Comparison of ENCODE assay signal across 8 cellular contexts in the genomic region with DNA sequence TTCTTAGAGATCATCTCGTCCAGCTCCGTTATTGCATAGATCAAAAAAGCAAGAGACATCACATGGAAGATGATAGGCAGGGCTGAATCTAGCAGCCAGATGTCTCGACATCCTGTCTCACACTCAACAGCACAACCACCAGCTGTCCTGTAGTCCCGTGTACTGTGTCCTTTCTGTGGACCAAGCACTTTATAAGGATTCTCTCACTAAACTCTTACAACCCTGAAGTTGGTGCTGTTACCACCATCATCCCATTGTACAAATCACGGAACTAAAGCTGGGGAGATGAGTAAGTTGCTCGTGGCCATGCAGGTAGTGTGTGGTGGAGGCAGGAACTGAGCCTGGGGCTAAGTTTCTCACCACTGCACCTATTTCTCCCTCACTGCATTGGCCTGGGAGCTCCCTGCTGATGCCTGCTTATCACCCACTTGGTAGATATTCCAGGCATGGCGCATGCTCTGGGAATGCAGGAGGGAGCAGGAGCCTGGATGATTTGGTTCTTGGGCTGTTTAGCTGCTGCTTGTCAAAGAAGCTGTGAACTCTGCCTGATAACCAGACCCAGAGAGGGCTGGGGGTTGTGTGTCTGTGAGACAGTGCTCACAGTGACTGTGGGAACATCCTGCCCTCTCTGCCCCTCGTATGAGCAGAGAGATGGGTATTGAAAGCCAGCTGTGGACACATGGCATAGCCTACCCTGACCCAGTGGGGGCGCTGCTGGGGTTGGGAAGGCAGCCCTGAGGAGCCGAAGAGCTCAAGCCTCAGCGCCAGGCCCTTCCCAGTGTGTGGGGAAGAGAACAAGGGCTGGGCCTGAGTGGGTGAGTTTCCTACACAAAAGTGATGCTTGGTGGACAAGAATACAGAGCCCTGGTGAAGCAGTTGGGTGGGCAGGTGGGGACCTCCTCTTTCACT. TPM values are rescaled to one million over a fixed set of nuclear protein-coding genes. Genes with fewer than 3 reads are reported as not detected.
DNase-seq lines count a peak whose midpoint lies in the region; ATAC-seq and TF ChIP-seq lines count a peak whose summit lies in the region.

No MANE protein-coding gene starts in this region.

- H3K27ac ChIP-seq in Panc1 (ENCODE audit: low read length) (no peak overlapping the region), left ventricle myocardium inferior (replicated peaks) (peak overlapping the region; percentile 51)

- intact Hi-C loops in Panc1 (cut with micrococcal nuclease; ENCODE audit: unreplicated experiment) = loop anchor here (1.0 to 5.0 kb wide), 4 partner anchors 77 to 229 kb away; no protein-coding TSS in a partner anchor
- intact Hi-C loops in left ventricle myocardium inferior (cut with micrococcal nuclease) = loop anchor here (2.0 to 10.0 kb wide), 2 partner anchors 75 to 177 kb away; no protein-coding TSS in a partner anchor

- no peaks in the 10 kb centered on the region for H3K4me1 ChIP-seq in Panc1 (ENCODE audit: control insufficient read depth, insufficient read depth, low read length)
- H3K4me1 ChIP-seq in left ventricle myocardium inferior = peaks cover 70% of the 10 kb centered on the region

- H3K36me3 ChIP-seq in Panc1 (ENCODE audit: control insufficient read depth, insufficient read depth, low read length) (no peaks in the 10 kb centered on the region), left ventricle myocardium inferior (peaks cover 8% of the 10 kb centered on the region)

- H3K27me3 ChIP-seq in Panc1 (ENCODE audit: control insufficient read depth, insufficient read depth, low read length) (no peaks in the 10 kb centered on the region), left ventricle myocardium inferior (ENCODE audit: low read depth) (no peaks in the 10 kb centered on the region)

- in situ Hi-C loops in Panc1 (cut with HindIII; ENCODE audit: low pct_unique_long_range_greater_than_20kb, low sequenced_read_pairs) = no loop called here

- ATAC-seq in Panc1 (peak; percentile 47), HG03139 (IDR thresholded peaks at IDR 0.05; ENCODE audit: unreplicated experiment) (no peak)

- no TSS peak for BruUV-seq in Panc1 (replicated peaks; lab: Mats Ljungman, UMichigan)

- TF ChIP-seq CTCF in AG04449 (IDR thresholded peaks at IDR 0.05; ENCODE audit: insufficient read depth, low read length, missing control alignments) (peak; percentile 21), GM12874 (IDR thresholded peaks at IDR 0.05; ENCODE audit: insufficient read depth, low read depth, low read length) (peak; percentile 47; the same call in 1 of the 2 replicates), Panc1 (IDR thresholded peaks at IDR 0.05) (peak; percentile 66), left ventricle myocardium inferior (IDR thresholded peaks at IDR 0.05; ENCODE audit: borderline replicate concordance) (peak; percentile 29), GM20000 (IDR thresholded peaks at IDR 0.05; ENCODE audit: extremely low read depth, missing control alignments) (no peak)

- CTCF ChIA-PET in AG04449 (lab: Yijun Ruan, JAX) (interaction anchor here (0.5 to 14.3 kb wide), 50 partner anchors 12 to 629 kb away, joined by 3 to 392 read pairs (median 7); partner anchors contain the start of genes ADORA1, MYBPH, MYOG and PPFIA4), Panc1 (lab: Charles Lee) (interaction anchor here (0.7 to 2.6 kb wide), 17 partner anchors 9 to 231 kb away, joined by 3 to 43 read pairs (median 4); partner anchors contain the start of genes ADORA1 and PPFIA4)

- no peaks in the 10 kb centered on the region for H3K9me3 ChIP-seq in Panc1 (ENCODE audit: control insufficient read depth, insufficient read depth, low read depth, low read length)
- H3K9me3 ChIP-seq in left ventricle myocardium inferior (replicated peaks) = no peaks in the 10 kb centered on the region

- no peak overlapping the region for H3K4me3 ChIP-seq in AG04449 (ENCODE audit: low read depth, low read length)
- H3K4me3 ChIP-seq in Panc1 (ENCODE audit: low read depth in 2 of 2, low read length in 2 of 2) = no peak overlapping the region
- no peak overlapping the region for H3K4me3 ChIP-seq in left ventricle myocardium inferior

- POLR2A ChIA-PET in AG04449 (lab: Yijun Ruan, JAX) (interaction anchor here (0.6 to 1.7 kb wide), 2 partner anchors 31 to 227 kb away, joined by 6 to 9 read pairs; no protein-coding TSS in a partner anchor), Panc1 (lab: Charles Lee) (no interaction called here)

- DNase-seq in AG04449 (ENCODE audit: low read depth, low spot score) = no peak
- DNase-seq in Panc1 (ENCODE audit: low read depth, low spot score) = no peak
- peak; percentile 18 for DNase-seq in left ventricle myocardium inferior
- DNase-seq in GM20000 (ENCODE audit: low spot score) = no peak
- DNase-seq in NCI-H345 (lab: John Stamatoyannopoulos, UW) = no peak
- DNase-seq in central memory CD4-positive, alpha-beta T cell = no peak

RNA-seq across cellular contexts. Expression of gene PPFIA4, which starts 13.6 kb away (rescaled TPM):
- 1.9 TPM for total RNA-seq in Panc1 (2021; ENCODE audit: unreplicated experiment)
- 6.7 TPM for polyA plus RNA-seq in Panc1 (2012; ENCODE audit: insufficient read length)
- 24.8 TPM for total RNA-seq in left ventricle myocardium inferior

RNA-seq across cellular contexts. Expression of gene TMEM183A, which starts 32.7 kb away (rescaled TPM):
- total RNA-seq in Panc1 (2021; ENCODE audit: unreplicated experiment) (59.1 TPM), left ventricle myocardium inferior (21.8 TPM)
- polyA plus RNA-seq in Panc1 (2012; ENCODE audit: insufficient read length) = 29.6 TPM

RNA-seq across cellular contexts. Expression of gene MYOG, which starts 45.9 kb away (rescaled TPM):
- total RNA-seq in Panc1 (2021; ENCODE audit: unreplicated experiment) (not detected), left ventricle myocardium inferior (not detected)
- not detected for polyA plus RNA-seq in Panc1 (2012; ENCODE audit: insufficient read length)
